In genomic region chr3:16439848-16440708, GRCh38 we compare ENCODE assay signal across 16 cellular contexts.
A peak's percentile ranks its signal among the peaks of the same experiment; 100 is the strongest.
DNase-seq lines count a peak whose midpoint lies in the region; ATAC-seq and TF ChIP-seq lines count a peak whose summit lies in the region.
"Had no signal": no experiment of that assay in that cellular context is flagged by ENCODE, and none has a peak within 500 bp of the region (broad histone marks: within the 10 kb centered on the region; RNA-seq: fewer than 3 reads in every experiment).

No MANE protein-coding gene starts in this region.

- H3K27me3 Mint-ChIP-seq in activated naive CD8-positive, alpha-beta T cell treated with anti-CD3 and anti-CD28 coated beads for 36 hours = no peaks in the 10 kb centered on the region
- no peaks in the 10 kb centered on the region for H3K27me3 Mint-ChIP-seq in activated naive CD8-positive, alpha-beta T cell treated with anti-CD3 and anti-CD28 coated beads, Interleukin-2, amount 50 U/mL, for 24 hours
- no peaks in the 10 kb centered on the region for H3K27me3 Mint-ChIP-seq in chondrocyte (ENCODE audit: low read depth)
- H3K27me3 Mint-ChIP-seq: activated CD8-positive, alpha-beta T cell treated with anti-CD3 and anti-CD28 coated beads for 36 hours had no signal

- H3K4me3 Mint-ChIP-seq in activated naive CD8-positive, alpha-beta T cell treated with anti-CD3 and anti-CD28 coated beads for 36 hours = no peak overlapping the region
- H3K4me3 Mint-ChIP-seq in activated naive CD8-positive, alpha-beta T cell treated with anti-CD3 and anti-CD28 coated beads, Interleukin-2, amount 50 U/mL, for 24 hours = no peak overlapping the region
- H3K4me3 Mint-ChIP-seq in chondrocyte (ENCODE audit: unreplicated experiment) = no peak overlapping the region
- H3K4me3 Mint-ChIP-seq: activated CD8-positive, alpha-beta T cell treated with anti-CD3 and anti-CD28 coated beads for 36 hours; activated T-helper 1 cell treated with anti-CD3 and anti-CD28 coated beads, Interleukin-12 subunit alpha, Interleukin-12 subunit beta, Interleukin-2, Interleukin-4 antibody, amounts not matched to agents 30 ng/mL and 10 ng/mL and 1 ng/mL, durations not matched to agents 14 hours and 24 hours and 36 hours had no signal

- peak overlapping the region; percentile 50 for H3K27ac Mint-ChIP-seq in activated naive CD8-positive, alpha-beta T cell treated with anti-CD3 and anti-CD28 coated beads for 36 hours
- H3K27ac Mint-ChIP-seq in activated naive CD8-positive, alpha-beta T cell treated with anti-CD3 and anti-CD28 coated beads, Interleukin-2, amount 50 U/mL, for 24 hours = no peak overlapping the region
- H3K27ac Mint-ChIP-seq in chondrocyte (ENCODE audit: unreplicated experiment) = peak overlapping the region; percentile 81
- H3K27ac Mint-ChIP-seq: activated CD8-positive, alpha-beta T cell treated with anti-CD3 and anti-CD28 coated beads for 36 hours; activated T-helper 1 cell treated with anti-CD3 and anti-CD28 coated beads, Interleukin-12 subunit alpha, Interleukin-12 subunit beta, Interleukin-2, Interleukin-4 antibody, amounts not matched to agents 30 ng/mL and 10 ng/mL and 1 ng/mL, durations not matched to agents 14 hours and 24 hours and 36 hours had no signal

- no peak for DNase-seq in activated naive CD8-positive, alpha-beta T cell treated with anti-CD3 and anti-CD28 coated beads for 36 hours
- no peak for DNase-seq in activated naive CD8-positive, alpha-beta T cell treated with anti-CD3 and anti-CD28 coated beads, Interleukin-2, amount 50 U/mL, for 24 hours
- DNase-seq in chondrocyte (ENCODE audit: low spot score) (no peak), right cardiac atrium (no peak), thyroid gland (no peak), NCI-H2227 treated with DMSO at 0.1 percent for 48 hours (lab: John Stamatoyannopoulos, UW) (no peak)
- DNase-seq: activated CD8-positive, alpha-beta T cell treated with anti-CD3 and anti-CD28 coated beads for 36 hours; amniotic stem cell; DMS79 treated with DMSO at 0.1 percent for 48 hours; foreskin fibroblast; NCI-H1436 treated with DMSO at 0.1 percent for 48 hours; SHP77 had no signal

- peak overlapping the region; percentile 86 for H3K27ac ChIP-seq in right cardiac atrium (ENCODE audit: low read length)
- H3K27ac ChIP-seq in thyroid gland = peak overlapping the region; percentile 28 to 74 (median 70)
- H3K27ac ChIP-seq: A549 had no signal

- H3K9me3 Mint-ChIP-seq in activated naive CD8-positive, alpha-beta T cell treated with anti-CD3 and anti-CD28 coated beads for 36 hours = peaks cover 2% of the 10 kb centered on the region
- no peaks in the 10 kb centered on the region for H3K9me3 Mint-ChIP-seq in activated naive CD8-positive, alpha-beta T cell treated with anti-CD3 and anti-CD28 coated beads, Interleukin-2, amount 50 U/mL, for 24 hours
- peaks cover 4% of the 10 kb centered on the region for H3K9me3 Mint-ChIP-seq in chondrocyte (ENCODE audit: low read depth)
- H3K9me3 Mint-ChIP-seq: activated CD8-positive, alpha-beta T cell treated with anti-CD3 and anti-CD28 coated beads for 36 hours; activated T-helper 1 cell treated with anti-CD3 and anti-CD28 coated beads, Interleukin-12 subunit alpha, Interleukin-12 subunit beta, Interleukin-2, Interleukin-4 antibody, amounts not matched to agents 30 ng/mL and 10 ng/mL and 1 ng/mL, durations not matched to agents 14 hours and 24 hours and 36 hours had no signal

- TF ChIP-seq CTCF in chondrocyte (IDR thresholded peaks at IDR 0.05) (no peak), thyroid gland (IDR thresholded peaks at IDR 0.05) (no peak)

- TF ChIP-seq POLR2A in thyroid gland (IDR thresholded peaks at IDR 0.05) = no peak

- 56% methylated on average over 13 of the region's 13 CpGs for WGBS in right cardiac atrium
- WGBS in thyroid gland, 2 donors = 88 to 89% methylated on average over 13 of the region's 13 CpGs

- intact Hi-C loops in right cardiac atrium (cut with DNase I) = no loop called here
- intact Hi-C loops in thyroid gland (cut with DNase I) = no loop called here

- H3K27me3 ChIP-seq in right cardiac atrium (ENCODE audit: control insufficient read depth, insufficient read depth) = no peaks in the 10 kb centered on the region
- H3K27me3 ChIP-seq in thyroid gland = no peaks in the 10 kb centered on the region

- H3K9me3 ChIP-seq in right cardiac atrium (ENCODE audit: control insufficient read depth, low read length) = no peaks in the 10 kb centered on the region
- no peaks in the 10 kb centered on the region for H3K9me3 ChIP-seq in thyroid gland
- H3K9me3 ChIP-seq: A549 had no signal

- H3K4me3 ChIP-seq in right cardiac atrium (ENCODE audit: low read length) = no peak overlapping the region
- H3K4me3 ChIP-seq in thyroid gland (replicated peaks in 1 of 3) = no peak overlapping the region
- H3K4me3 ChIP-seq: A549 had no signal

- no peaks in the 10 kb centered on the region for H3K36me3 ChIP-seq in thyroid gland

- H3K4me1 Mint-ChIP-seq in activated naive CD8-positive, alpha-beta T cell treated with anti-CD3 and anti-CD28 coated beads for 36 hours = peaks cover 11% of the 10 kb centered on the region
- H3K4me1 Mint-ChIP-seq in activated naive CD8-positive, alpha-beta T cell treated with anti-CD3 and anti-CD28 coated beads, Interleukin-2, amount 50 U/mL, for 24 hours = peaks cover 28% of the 10 kb centered on the region
- peaks cover 69% of the 10 kb centered on the region for H3K4me1 Mint-ChIP-seq in chondrocyte (ENCODE audit: low read depth)

- H3K36me3 Mint-ChIP-seq in activated naive CD8-positive, alpha-beta T cell treated with anti-CD3 and anti-CD28 coated beads for 36 hours = peaks cover 31% of the 10 kb centered on the region
- H3K36me3 Mint-ChIP-seq in activated naive CD8-positive, alpha-beta T cell treated with anti-CD3 and anti-CD28 coated beads, Interleukin-2, amount 50 U/mL, for 24 hours (ENCODE audit: low read depth) = peaks cover 43% of the 10 kb centered on the region
- peaks cover 1% of the 10 kb centered on the region for H3K36me3 Mint-ChIP-seq in chondrocyte (ENCODE audit: low read depth)

- H3K4me1 ChIP-seq in right cardiac atrium (ENCODE audit: control insufficient read depth, insufficient read depth, low read length) = peaks cover 14% of the 10 kb centered on the region
- H3K4me1 ChIP-seq in thyroid gland = peaks cover 32 to 39% of the 10 kb centered on the region in 2 donors
- H3K4me1 ChIP-seq: A549 had no signal

- ATAC-seq in activated naive CD8-positive, alpha-beta T cell treated with anti-CD3 and anti-CD28 coated beads, Interleukin-2, amount 50 U/mL, for 24 hours = no peak
- ATAC-seq in right cardiac atrium (peak; percentile 12 to 38), GM19397 (IDR thresholded peaks at IDR 0.05; ENCODE audit: unreplicated experiment) (no peak), GM18858 (IDR thresholded peaks at IDR 0.05; ENCODE audit: unreplicated experiment) (no peak)
- ATAC-seq: A549; activated CD8-positive, alpha-beta T cell treated with anti-CD3 and anti-CD28 coated beads for 36 hours had no signal

Comparison
In these comparisons a context has a peak if more than half of its experiments do, and no peak if none do; other contexts are left out.
1. ATAC-seq: peak in right cardiac atrium (2 of 2); none in activated naive CD8-positive, alpha-beta T cell treated with anti-CD3 and anti-CD28 coated beads, Interleukin-2, amount 50 U/mL, for 24 hours (single experiment), GM19397 (single experiment) and GM18858 (single experiment).